In the genomic region with DNA sequence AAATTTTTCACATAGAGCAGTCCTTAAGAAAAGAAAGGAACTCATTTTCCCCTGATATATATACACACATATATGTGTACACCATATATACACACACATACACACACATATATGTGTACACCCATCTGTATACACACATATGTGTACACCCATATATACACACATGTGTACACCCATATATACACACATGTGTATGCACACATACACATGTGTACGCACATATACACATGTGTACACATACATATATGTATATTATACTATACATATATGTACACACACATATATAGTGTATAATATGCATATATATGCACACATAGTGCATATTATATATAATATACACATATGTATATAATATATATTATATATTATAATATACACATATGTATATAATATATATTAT, we compare ENCODE assay signal across 7 cellular contexts.
"Had no signal": no experiment of that assay in that cellular context is flagged by ENCODE, and none has a peak within 500 bp of the region (broad histone marks: within the 10 kb centered on the region; RNA-seq: fewer than 3 reads in every experiment).

No MANE protein-coding gene starts in this region.

- DNase-seq: H9, HCEC 1CT, IMR-90, KBM-7 had no signal

- ATAC-seq: GM23338 had no signal

- H3K27ac Mint-ChIP-seq: GM23338, H9 had no signal

- H3K4me3 Mint-ChIP-seq: GM23338, H9 had no signal

- FAIRE-seq: H1, H54 had no signal

- H3K9me3 Mint-ChIP-seq: GM23338, H9 had no signal
